In genomic region chr19:11506101-11506555, GRCh38 we compare ENCODE assay signal across 1 cellular context.
TF ChIP-seq lines count a peak whose summit lies in the region.

No MANE protein-coding gene starts in this region.

TF ChIP-seq in endothelial cell of umbilical vein, 7 proteins besides CTCF, POLR2A, EP300 and RAD21:
- TF ChIP-seq FOS (IDR thresholded peaks at IDR 0.05; ENCODE audit: borderline replicate concordance, insufficient read depth, low read length) (no peak), MAX (IDR thresholded peaks at IDR 0.05; ENCODE audit: insufficient read depth, insufficient read length) (no peak), JUN (IDR thresholded peaks at IDR 0.05; ENCODE audit: borderline replicate concordance, insufficient read depth, insufficient read length, low read depth) (no peak), EZH2 (IDR thresholded peaks at IDR 0.05; ENCODE audit: borderline replicate concordance, low read depth, low read length, severe bottlenecking) (no peak), GATA2 (IDR thresholded peaks at IDR 0.05; ENCODE audit: insufficient read depth, insufficient read length, low read depth, low read length) (no peak), POLR2AphosphoS5 (IDR thresholded peaks at IDR 0.05; ENCODE audit: insufficient read depth, low read depth, low read length) (no peak), MYC (IDR thresholded peaks at IDR 0.05; ENCODE audit: low read depth, low read length) (no peak)
